24 cellular contexts compared by ENCODE assay signal in genomic region chr4:141309864-141310263, GRCh38.
DNase-seq lines count a peak whose midpoint lies in the region; ATAC-seq, FAIRE-seq and TF ChIP-seq lines count a peak whose summit lies in the region.
"Had no signal": no experiment of that assay in that cellular context is flagged by ENCODE, and none has a peak within 500 bp of the region (broad histone marks: within the 10 kb centered on the region; RNA-seq: fewer than 3 reads in every experiment).

No MANE protein-coding gene starts in this region.

- no peak overlapping the region for H2BK120ac ChIP-seq in mesendoderm (ENCODE audit: low read depth, low read length)

- H2AFZ ChIP-seq in OCI-LY3 (ENCODE audit: low read depth, low read length): no peak overlapping the region

- H3K36me3 ChIP-seq in OCI-LY3 (replicated peaks; ENCODE audit: low read depth, low read length): no peaks in the 10 kb centered on the region
- no peaks in the 10 kb centered on the region for H3K36me3 ChIP-seq in mesendoderm (ENCODE audit: control insufficient read depth, insufficient read depth, low read length)
- H3K36me3 ChIP-seq: BLaER1, HAP-1 had no signal

- no peak for TF ChIP-seq CTCF in OCI-LY3 (IDR thresholded peaks at IDR 0.05; ENCODE audit: low read depth, low read length)

- H3K27me3 ChIP-seq in OCI-LY3 (ENCODE audit: low read depth, low read length): no peaks in the 10 kb centered on the region
- H3K27me3 ChIP-seq in mesendoderm (ENCODE audit: insufficient read depth, low read length, poor library complexity): no peaks in the 10 kb centered on the region
- H3K27me3 ChIP-seq: BLaER1 had no signal

- no peak overlapping the region for H3K9ac ChIP-seq in OCI-LY3 (ENCODE audit: low read length)
- no peak overlapping the region for H3K9ac ChIP-seq in mesendoderm (ENCODE audit: low read length)
- H3K9ac ChIP-seq: BLaER1 had no signal

- peak; percentile 26 for ATAC-seq in GM21381 (IDR thresholded peaks at IDR 0.05; ENCODE audit: unreplicated experiment)
- ATAC-seq in HG02678 (IDR thresholded peaks at IDR 0.05; ENCODE audit: unreplicated experiment): peak; percentile 29
- no peak for ATAC-seq in GM21528 (IDR thresholded peaks at IDR 0.05; ENCODE audit: low FRiP score, unreplicated experiment)
- ATAC-seq in GM21786 (IDR thresholded peaks at IDR 0.05; ENCODE audit: unreplicated experiment): no peak
- ATAC-seq: Panc1, T-cell had no signal

- H3K18ac ChIP-seq in mesendoderm (ENCODE audit: low read length): no peak overlapping the region

- H3K4me2 ChIP-seq in OCI-LY3 (ENCODE audit: low read length) (peak overlapping the region; percentile 12), mesendoderm (ENCODE audit: low read length) (no peak overlapping the region)
- H3K4me2 ChIP-seq: BLaER1 had no signal

- H3K27ac ChIP-seq in OCI-LY3 (ENCODE audit: low read length) (no peak overlapping the region), mesendoderm (ENCODE audit: low read depth, low read length) (no peak overlapping the region)
- H3K27ac ChIP-seq: BLaER1, HL-60, SK-N-MC had no signal

- H4K20me1 ChIP-seq in OCI-LY3 (ENCODE audit: insufficient read depth, low read length): no peaks in the 10 kb centered on the region
- H4K20me1 ChIP-seq: BLaER1 had no signal

- H4K5ac ChIP-seq in mesendoderm (ENCODE audit: low read length): no peak overlapping the region

- H3K4me3 ChIP-seq in OCI-LY3 (ENCODE audit: low read length): no peak overlapping the region
- H3K4me3 ChIP-seq in mesendoderm (ENCODE audit: low read length): no peak overlapping the region
- H3K4me3 ChIP-seq: BLaER1, HAP-1, SK-N-MC had no signal

- H2BK5ac ChIP-seq in mesendoderm (ENCODE audit: low read length): no peak overlapping the region

- no peak overlapping the region for H3K56ac ChIP-seq in mesendoderm (ENCODE audit: low read length)

- TF ChIP-seq POLR2A in GM12892 (IDR thresholded peaks at IDR 0.05; ENCODE audit: low read depth, low read length): no peak

- no peak overlapping the region for H4K8ac ChIP-seq in mesendoderm (ENCODE audit: low read depth, low read length)

- H3K79me1 ChIP-seq in mesendoderm (ENCODE audit: low read length): no peaks in the 10 kb centered on the region

- H3K23ac ChIP-seq in mesendoderm (ENCODE audit: low read length): no peak overlapping the region

- no peak for DNase-seq in GM12892 (ENCODE audit: insufficient read length)
- DNase-seq in mesendoderm: no peak
- DNase-seq in activated CD4-positive, alpha-beta T cell treated with anti-CD3 and anti-CD28 coated beads, Interleukin-2, amount 50 U/mL, for 48 hours: no peak
- DNase-seq: CD8-positive, alpha-beta memory T cell; DMS79; Kasumi-1; MM.1S; NCI-H1092 treated with DMSO at 0.1 percent for 48 hours; NCI-H510A treated with DMSO at 0.1 percent for 48 hours; T-cell had no signal

- no peak overlapping the region for H2AK5ac ChIP-seq in mesendoderm (ENCODE audit: low read length)

- no peak overlapping the region for H2BK15ac ChIP-seq in mesendoderm (replicated peaks; ENCODE audit: low read depth)

- no CpG with 5 or more reads among the region's 3 CpGs for WGBS in mesendoderm (ENCODE audit: extremely low coverage, insufficient coverage, low lambda C conversion rate)

- H3K4ac ChIP-seq in mesendoderm (ENCODE audit: low read depth, low read length): no peak overlapping the region

- H3K79me2 ChIP-seq in OCI-LY3 (ENCODE audit: low read length) (no peaks in the 10 kb centered on the region), mesendoderm (ENCODE audit: control insufficient read depth, insufficient read depth, low read length) (no peaks in the 10 kb centered on the region)

- peak; percentile 89 for FAIRE-seq in GM12892 (lab: Jason Lieb, UNC)
- FAIRE-seq: A204.1, D721Med, GM12891, HTR-8/SVneo had no signal

- peaks cover 22% of the 10 kb centered on the region for H3K4me1 ChIP-seq in OCI-LY3 (ENCODE audit: low read length)
- H3K4me1 ChIP-seq in mesendoderm (ENCODE audit: control insufficient read depth, low read depth, low read length): no peaks in the 10 kb centered on the region
- H3K4me1 ChIP-seq: HAP-1 had no signal

- no peaks in the 10 kb centered on the region for H3K9me3 ChIP-seq in OCI-LY3 (ENCODE audit: insufficient read depth, low read length)
- H3K9me3 ChIP-seq: BLaER1, HAP-1 had no signal

Comparison
In these comparisons a context has a peak if more than half of its experiments do, and no peak if none do; other contexts are left out.
1. ATAC-seq: peak in GM21381 (single experiment) and HG02678 (single experiment); none in GM21528 (single experiment) and GM21786 (single experiment).